In the genomic region with DNA sequence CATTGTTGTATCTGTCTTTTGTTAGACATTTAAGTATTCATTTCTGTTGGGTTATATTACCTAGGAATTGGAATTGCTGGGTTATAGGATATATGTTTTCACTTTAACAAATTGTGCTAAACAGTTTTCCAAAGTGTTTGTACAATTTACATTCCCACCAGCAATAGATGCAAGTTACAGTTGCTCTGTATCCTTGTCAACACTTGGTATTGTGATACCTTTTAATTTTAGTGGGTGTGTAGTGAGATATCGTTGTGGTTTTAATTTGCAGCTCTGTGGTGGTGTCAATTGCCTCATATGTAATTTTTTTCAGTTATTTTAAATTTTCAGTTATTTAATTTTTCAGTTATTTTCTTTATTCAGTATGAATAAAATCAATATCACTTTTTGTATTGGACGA, we compare ENCODE assay signal across 29 cellular contexts.
"Had no signal": no experiment of that assay in that cellular context is flagged by ENCODE, and none has a peak within 500 bp of the region (broad histone marks: within the 10 kb centered on the region; RNA-seq: fewer than 3 reads in every experiment).

No MANE protein-coding gene starts in this region.

- H3K4me3 Mint-ChIP-seq: dendritic cell treated with granulocyte-macrophage colony-stimulating factor and Interleukin-4, amounts not matched to agents 40 ng/mL and 50 ng/mL, for 4 days; effector memory CD8-positive, alpha-beta T cell; endodermal cell had no signal

- FAIRE-seq: colon, endometrium, endothelial cell of umbilical vein, frontal cortex had no signal

- ATAC-seq: effector memory CD8-positive, alpha-beta T cell; esophagus mucosa; foreskin keratinocyte; gastrocnemius medialis; gastroesophageal sphincter; heart left ventricle; heart right ventricle had no signal

- H3K27ac ChIP-seq: colonic mucosa, coronary artery, dorsolateral prefrontal cortex, epithelial cell of prostate, esophagus muscularis mucosa, esophagus squamous epithelium, foreskin keratinocyte, gastrocnemius medialis, gastroesophageal sphincter, heart left ventricle, heart right ventricle had no signal

- H3K27me3 Mint-ChIP-seq: dendritic cell treated with granulocyte-macrophage colony-stimulating factor and Interleukin-4, amounts not matched to agents 40 ng/mL and 50 ng/mL, for 4 days; effector memory CD8-positive, alpha-beta T cell had no signal

- DNase-seq: colonic mucosa; cortex of kidney; dermis blood vessel endothelial cell; dorsolateral prefrontal cortex; effector CD4-positive, alpha-beta T cell; effector CD8-positive, alpha-beta T cell; effector memory CD4-positive, alpha-beta T cell; effector memory CD8-positive, alpha-beta T cell; endodermal cell; erythroblast; esophagus squamous epithelium; foreskin fibroblast; foreskin keratinocyte; foreskin melanocyte; gastrocnemius medialis; glutamatergic neuron; head of caudate nucleus; heart left ventricle; heart right ventricle had no signal

- H3K4me3 ChIP-seq: colonic mucosa, coronary artery, dorsolateral prefrontal cortex, esophagus muscularis mucosa, esophagus squamous epithelium, gastrocnemius medialis, gastroesophageal sphincter, heart left ventricle, heart right ventricle had no signal

- H3K9me3 ChIP-seq: colonic mucosa, esophagus muscularis mucosa, esophagus squamous epithelium, gastrocnemius medialis, gastroesophageal sphincter, heart left ventricle, heart right ventricle had no signal

- H3K9me3 Mint-ChIP-seq: dendritic cell treated with granulocyte-macrophage colony-stimulating factor and Interleukin-4, amounts not matched to agents 40 ng/mL and 50 ng/mL, for 4 days; endodermal cell had no signal

- H3K27me3 ChIP-seq: colonic mucosa, dorsolateral prefrontal cortex, esophagus muscularis mucosa, esophagus squamous epithelium, foreskin keratinocyte, gastrocnemius medialis, gastroesophageal sphincter, heart left ventricle, heart right ventricle had no signal

- H3K27ac Mint-ChIP-seq: dendritic cell treated with granulocyte-macrophage colony-stimulating factor and Interleukin-4, amounts not matched to agents 40 ng/mL and 50 ng/mL, for 4 days; effector memory CD8-positive, alpha-beta T cell; endodermal cell had no signal

- H3K4me1 ChIP-seq: colonic mucosa, foreskin keratinocyte, gastrocnemius medialis had no signal

- H3K36me3 ChIP-seq: colonic mucosa, esophagus muscularis mucosa, esophagus squamous epithelium, gastrocnemius medialis, gastroesophageal sphincter had no signal
